In the genomic region with DNA sequence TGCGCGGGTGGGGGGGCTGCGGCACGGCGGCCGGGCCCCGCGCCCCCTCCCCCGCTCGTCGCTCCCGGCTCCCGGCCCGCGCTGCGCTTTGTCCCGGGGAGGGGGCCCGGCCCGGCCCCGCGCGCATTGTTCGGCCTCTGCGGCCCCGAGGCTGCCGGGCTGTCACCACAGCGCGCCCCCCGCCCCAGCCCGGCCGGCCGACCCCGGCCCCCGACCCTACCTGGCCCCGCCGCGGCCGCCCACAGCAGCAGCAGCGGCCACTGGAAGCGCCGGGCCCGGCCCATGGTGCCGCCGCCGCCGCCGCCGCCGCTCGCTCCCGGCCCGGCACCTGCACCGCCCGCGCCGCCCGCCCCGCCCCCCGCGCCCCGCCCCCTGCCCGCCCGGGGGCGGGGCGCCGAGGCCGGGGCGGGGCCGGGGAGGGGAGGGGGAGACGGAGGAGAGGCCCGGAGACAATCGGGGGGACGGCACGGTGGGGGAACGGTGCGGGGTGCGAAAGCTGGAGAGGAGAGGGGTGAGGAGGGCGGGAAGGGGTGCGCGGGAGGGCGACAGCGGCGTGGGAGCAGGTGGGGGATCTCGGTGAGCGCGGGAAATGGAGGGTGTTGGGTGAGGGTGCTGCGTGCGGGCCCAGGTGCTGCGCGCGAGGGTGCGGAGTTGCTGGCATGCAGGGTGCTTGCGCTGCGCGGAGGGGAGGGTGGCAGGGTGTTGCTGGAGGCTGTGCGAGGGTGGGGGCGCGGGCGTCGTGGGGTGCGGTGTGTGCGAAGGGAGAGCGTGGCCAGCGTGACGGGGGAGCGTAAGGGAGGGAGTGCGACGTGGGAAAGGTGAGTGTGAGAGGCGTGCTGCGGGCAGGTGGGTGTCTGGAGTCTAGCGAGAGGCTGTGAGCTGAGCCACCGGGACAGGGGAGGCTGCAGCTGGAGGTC, we compare ENCODE assay signal across 1 cellular context.
TF ChIP-seq lines count a peak whose summit lies in the region.

A gene with protein sequence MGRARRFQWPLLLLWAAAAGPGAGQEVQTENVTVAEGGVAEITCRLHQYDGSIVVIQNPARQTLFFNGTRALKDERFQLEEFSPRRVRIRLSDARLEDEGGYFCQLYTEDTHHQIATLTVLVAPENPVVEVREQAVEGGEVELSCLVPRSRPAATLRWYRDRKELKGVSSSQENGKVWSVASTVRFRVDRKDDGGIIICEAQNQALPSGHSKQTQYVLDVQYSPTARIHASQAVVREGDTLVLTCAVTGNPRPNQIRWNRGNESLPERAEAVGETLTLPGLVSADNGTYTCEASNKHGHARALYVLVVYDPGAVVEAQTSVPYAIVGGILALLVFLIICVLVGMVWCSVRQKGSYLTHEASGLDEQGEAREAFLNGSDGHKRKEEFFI (minus strand): TSS at position 344 of the 917 bp plus-strand sequence. CDS start 60 bp downstream, at position 284.

TF ChIP-seq in HepG2, 621 proteins besides CTCF, POLR2A, EP300 and RAD21 (continued from another document and continues in another):
- TF ChIP-seq, protein P1, sequence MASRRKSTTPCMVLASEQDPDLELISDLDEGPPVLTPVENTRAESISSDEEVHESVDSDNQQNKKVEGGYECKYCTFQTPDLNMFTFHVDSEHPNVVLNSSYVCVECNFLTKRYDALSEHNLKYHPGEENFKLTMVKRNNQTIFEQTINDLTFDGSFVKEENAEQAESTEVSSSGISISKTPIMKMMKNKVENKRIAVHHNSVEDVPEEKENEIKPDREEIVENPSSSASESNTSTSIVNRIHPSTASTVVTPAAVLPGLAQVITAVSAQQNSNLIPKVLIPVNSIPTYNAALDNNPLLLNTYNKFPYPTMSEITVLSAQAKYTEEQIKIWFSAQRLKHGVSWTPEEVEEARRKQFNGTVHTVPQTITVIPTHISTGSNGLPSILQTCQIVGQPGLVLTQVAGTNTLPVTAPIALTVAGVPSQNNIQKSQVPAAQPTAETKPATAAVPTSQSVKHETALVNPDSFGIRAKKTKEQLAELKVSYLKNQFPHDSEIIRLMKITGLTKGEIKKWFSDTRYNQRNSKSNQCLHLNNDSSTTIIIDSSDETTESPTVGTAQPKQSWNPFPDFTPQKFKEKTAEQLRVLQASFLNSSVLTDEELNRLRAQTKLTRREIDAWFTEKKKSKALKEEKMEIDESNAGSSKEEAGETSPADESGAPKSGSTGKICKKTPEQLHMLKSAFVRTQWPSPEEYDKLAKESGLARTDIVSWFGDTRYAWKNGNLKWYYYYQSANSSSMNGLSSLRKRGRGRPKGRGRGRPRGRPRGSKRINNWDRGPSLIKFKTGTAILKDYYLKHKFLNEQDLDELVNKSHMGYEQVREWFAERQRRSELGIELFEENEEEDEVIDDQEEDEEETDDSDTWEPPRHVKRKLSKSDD (CRISPR knock-in tag; IDR thresholded peaks at IDR 0.05; ENCODE audit: low read depth), result 0 out of 2 replicates have a peak, but pooled peaks have one; percentile 20
- TF ChIP-seq ZNF607 (CRISPR knock-in tag; IDR thresholded peaks at IDR 0.05; ENCODE audit: borderline replicate concordance), result 0 out of 2 replicates have a peak, but pooled peaks have one; percentile 15
- TF ChIP-seq JUNB (CRISPR knock-in tag; IDR thresholded peaks at IDR 0.05; ENCODE audit: borderline replicate concordance), result peak; percentile 45; the same call in 1 of the 2 replicates
- TF ChIP-seq SOX6 (IDR thresholded peaks at IDR 0.05), result no peak
- 0 out of 2 replicates have a peak, but pooled peaks have one; percentile 16 for TF ChIP-seq SOX6 (CRISPR knock-in tag; IDR thresholded peaks at IDR 0.05)
- TF ChIP-seq ATM (IDR thresholded peaks at IDR 0.05; ENCODE audit: borderline replicate concordance), result no peak
- TF ChIP-seq NFKB2 (CRISPR knock-in tag; IDR thresholded peaks at IDR 0.05; ENCODE audit: borderline replicate concordance), result peak; percentile 37; the same call in 1 of the 2 replicates
- no peak for TF ChIP-seq RFX5 (IDR thresholded peaks at IDR 0.05; ENCODE audit: low read depth, low read length)
- no peak for TF ChIP-seq SNAI1 (CRISPR knock-in tag; IDR thresholded peaks at IDR 0.05; ENCODE audit: borderline replicate concordance)
- peak; percentile 34 for TF ChIP-seq ZNF781 (CRISPR knock-in tag; IDR thresholded peaks at IDR 0.05; ENCODE audit: borderline replicate concordance, not compliant biosample characterization)
- TF ChIP-seq ZNF569 (CRISPR knock-in tag; IDR thresholded peaks at IDR 0.05; ENCODE audit: borderline replicate concordance), result no peak
- TF ChIP-seq ZNF589 (CRISPR knock-in tag; conservative IDR thresholded peaks at IDR 0.05), result 0 out of 2 replicates have a peak, but pooled peaks have one; percentile 34
- TF ChIP-seq ZNF34 (CRISPR knock-in tag; IDR thresholded peaks at IDR 0.05; ENCODE audit: borderline replicate concordance), result no peak
- 0 out of 2 replicates have a peak, but pooled peaks have one; percentile 15 for TF ChIP-seq HDAC2 (CRISPR knock-in tag; IDR thresholded peaks at IDR 0.05)
- peak; percentile 38; the same call in 1 of the 2 replicates for TF ChIP-seq POLR2AphosphoS5 (IDR thresholded peaks at IDR 0.05; ENCODE audit: low read depth, low read length)
- TF ChIP-seq MAZ (IDR thresholded peaks at IDR 0.05; ENCODE audit: borderline replicate concordance, low read depth, low read length), result no peak
- peak; percentile 36; the same call in 1 of the 2 replicates for TF ChIP-seq MAZ (CRISPR knock-in tag; IDR thresholded peaks at IDR 0.05; ENCODE audit: low read depth)
- TF ChIP-seq PITX1 (CRISPR knock-in tag; IDR thresholded peaks at IDR 0.05), result peak; percentile 51; the same call in 1 of the 2 replicates
- TF ChIP-seq CBFB (CRISPR knock-in tag; IDR thresholded peaks at IDR 0.05), result no peak
- 0 out of 2 replicates have a peak, but pooled peaks have one; percentile 34 for TF ChIP-seq ZNF431 (CRISPR knock-in tag; IDR thresholded peaks at IDR 0.05; ENCODE audit: borderline replicate concordance, low read depth)
- TF ChIP-seq, protein P2, sequence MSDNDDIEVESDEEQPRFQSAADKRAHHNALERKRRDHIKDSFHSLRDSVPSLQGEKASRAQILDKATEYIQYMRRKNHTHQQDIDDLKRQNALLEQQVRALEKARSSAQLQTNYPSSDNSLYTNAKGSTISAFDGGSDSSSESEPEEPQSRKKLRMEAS (IDR thresholded peaks at IDR 0.05), result peak; percentile 88
- TF ChIP-seq, protein P3, sequence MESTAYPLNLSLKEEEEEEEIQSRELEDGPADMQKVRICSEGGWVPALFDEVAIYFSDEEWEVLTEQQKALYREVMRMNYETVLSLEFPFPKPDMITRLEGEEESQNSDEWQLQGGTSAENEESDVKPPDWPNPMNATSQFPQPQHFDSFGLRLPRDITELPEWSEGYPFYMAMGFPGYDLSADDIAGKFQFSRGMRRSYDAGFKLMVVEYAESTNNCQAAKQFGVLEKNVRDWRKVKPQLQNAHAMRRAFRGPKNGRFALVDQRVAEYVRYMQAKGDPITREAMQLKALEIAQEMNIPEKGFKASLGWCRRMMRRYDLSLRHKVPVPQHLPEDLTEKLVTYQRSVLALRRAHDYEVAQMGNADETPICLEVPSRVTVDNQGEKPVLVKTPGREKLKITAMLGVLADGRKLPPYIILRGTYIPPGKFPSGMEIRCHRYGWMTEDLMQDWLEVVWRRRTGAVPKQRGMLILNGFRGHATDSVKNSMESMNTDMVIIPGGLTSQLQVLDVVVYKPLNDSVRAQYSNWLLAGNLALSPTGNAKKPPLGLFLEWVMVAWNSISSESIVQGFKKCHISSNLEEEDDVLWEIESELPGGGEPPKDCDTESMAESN (CRISPR knock-in tag; conservative IDR thresholded peaks at IDR 0.05), result peak; percentile 75; the same call in 1 of the 2 replicates
- TF ChIP-seq TBX3 (IDR thresholded peaks at IDR 0.05; ENCODE audit: borderline replicate concordance), result 0 out of 2 replicates have a peak, but pooled peaks have one; percentile 11
- TF ChIP-seq SRSF4 (IDR thresholded peaks at IDR 0.05; ENCODE audit: low read depth, low read length, poor library complexity, severe bottlenecking), result no peak
- TF ChIP-seq, protein P4, sequence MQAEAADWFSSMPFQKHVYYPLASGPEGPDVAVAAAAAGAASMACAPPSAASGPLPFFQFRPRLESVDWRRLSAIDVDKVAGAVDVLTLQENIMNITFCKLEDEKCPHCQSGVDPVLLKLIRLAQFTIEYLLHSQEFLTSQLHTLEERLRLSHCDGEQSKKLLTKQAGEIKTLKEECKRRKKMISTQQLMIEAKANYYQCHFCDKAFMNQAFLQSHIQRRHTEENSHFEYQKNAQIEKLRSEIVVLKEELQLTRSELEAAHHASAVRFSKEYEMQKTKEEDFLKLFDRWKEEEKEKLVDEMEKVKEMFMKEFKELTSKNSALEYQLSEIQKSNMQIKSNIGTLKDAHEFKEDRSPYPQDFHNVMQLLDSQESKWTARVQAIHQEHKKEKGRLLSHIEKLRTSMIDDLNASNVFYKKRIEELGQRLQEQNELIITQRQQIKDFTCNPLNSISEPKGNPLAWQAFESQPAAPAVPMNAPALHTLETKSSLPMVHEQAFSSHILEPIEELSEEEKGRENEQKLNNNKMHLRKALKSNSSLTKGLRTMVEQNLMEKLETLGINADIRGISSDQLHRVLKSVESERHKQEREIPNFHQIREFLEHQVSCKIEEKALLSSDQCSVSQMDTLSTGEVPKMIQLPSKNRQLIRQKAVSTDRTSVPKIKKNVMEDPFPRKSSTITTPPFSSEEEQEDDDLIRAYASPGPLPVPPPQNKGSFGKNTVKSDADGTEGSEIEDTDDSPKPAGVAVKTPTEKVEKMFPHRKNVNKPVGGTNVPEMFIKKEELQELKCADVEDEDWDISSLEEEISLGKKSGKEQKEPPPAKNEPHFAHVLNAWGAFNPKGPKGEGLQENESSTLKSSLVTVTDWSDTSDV (CRISPR knock-in tag; IDR thresholded peaks at IDR 0.05), result 0 out of 2 replicates have a peak, but pooled peaks have one; percentile 65
- TF ChIP-seq, protein P5, sequence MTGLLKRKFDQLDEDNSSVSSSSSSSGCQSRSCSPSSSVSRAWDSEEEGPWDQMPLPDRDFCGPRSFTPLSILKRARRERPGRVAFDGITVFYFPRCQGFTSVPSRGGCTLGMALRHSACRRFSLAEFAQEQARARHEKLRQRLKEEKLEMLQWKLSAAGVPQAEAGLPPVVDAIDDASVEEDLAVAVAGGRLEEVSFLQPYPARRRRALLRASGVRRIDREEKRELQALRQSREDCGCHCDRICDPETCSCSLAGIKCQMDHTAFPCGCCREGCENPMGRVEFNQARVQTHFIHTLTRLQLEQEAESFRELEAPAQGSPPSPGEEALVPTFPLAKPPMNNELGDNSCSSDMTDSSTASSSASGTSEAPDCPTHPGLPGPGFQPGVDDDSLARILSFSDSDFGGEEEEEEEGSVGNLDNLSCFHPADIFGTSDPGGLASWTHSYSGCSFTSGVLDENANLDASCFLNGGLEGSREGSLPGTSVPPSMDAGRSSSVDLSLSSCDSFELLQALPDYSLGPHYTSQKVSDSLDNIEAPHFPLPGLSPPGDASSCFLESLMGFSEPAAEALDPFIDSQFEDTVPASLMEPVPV (CRISPR knock-in tag; IDR thresholded peaks at IDR 0.05), result peak; percentile 77; the same call in 1 of the 2 replicates
- TF ChIP-seq ZNF253 (CRISPR knock-in tag; IDR thresholded peaks at IDR 0.05; ENCODE audit: borderline replicate concordance), result 0 out of 2 replicates have a peak, but pooled peaks have one; percentile 49
- peak; percentile 84 for TF ChIP-seq BORCS8-MEF2B (CRISPR knock-in tag; IDR thresholded peaks at IDR 0.05)
- TF ChIP-seq PHF8 (CRISPR knock-in tag; IDR thresholded peaks at IDR 0.05), result 0 out of 2 replicates have a peak, but pooled peaks have one; percentile 17
- no peak for TF ChIP-seq NCOA2 (CRISPR knock-in tag; IDR thresholded peaks at IDR 0.05)
- no peak for TF ChIP-seq ZNF644 (CRISPR knock-in tag; IDR thresholded peaks at IDR 0.05; ENCODE audit: low read depth)
- TF ChIP-seq ZNF768 (CRISPR knock-in tag; IDR thresholded peaks at IDR 0.05), result peak; percentile 40; the same call in 1 of the 2 replicates
- 0 out of 2 replicates have a peak, but pooled peaks have one; percentile 17 for TF ChIP-seq RXRB (CRISPR knock-in tag; IDR thresholded peaks at IDR 0.05; ENCODE audit: borderline replicate concordance)
- TF ChIP-seq ZFP41 (CRISPR knock-in tag; IDR thresholded peaks at IDR 0.05; ENCODE audit: borderline replicate concordance), result peak; percentile 80; the same call in 1 of the 2 replicates
- peak; percentile 80 for TF ChIP-seq KDM5B (CRISPR knock-in tag; IDR thresholded peaks at IDR 0.05; ENCODE audit: borderline replicate concordance)
- TF ChIP-seq, protein P6, sequence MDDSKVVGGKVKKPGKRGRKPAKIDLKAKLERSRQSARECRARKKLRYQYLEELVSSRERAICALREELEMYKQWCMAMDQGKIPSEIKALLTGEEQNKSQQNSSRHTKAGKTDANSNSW (CRISPR knock-in tag; IDR thresholded peaks at IDR 0.05; ENCODE audit: borderline replicate concordance), result peak; percentile 72; the same call in 1 of the 2 replicates
- TF ChIP-seq, protein P7, sequence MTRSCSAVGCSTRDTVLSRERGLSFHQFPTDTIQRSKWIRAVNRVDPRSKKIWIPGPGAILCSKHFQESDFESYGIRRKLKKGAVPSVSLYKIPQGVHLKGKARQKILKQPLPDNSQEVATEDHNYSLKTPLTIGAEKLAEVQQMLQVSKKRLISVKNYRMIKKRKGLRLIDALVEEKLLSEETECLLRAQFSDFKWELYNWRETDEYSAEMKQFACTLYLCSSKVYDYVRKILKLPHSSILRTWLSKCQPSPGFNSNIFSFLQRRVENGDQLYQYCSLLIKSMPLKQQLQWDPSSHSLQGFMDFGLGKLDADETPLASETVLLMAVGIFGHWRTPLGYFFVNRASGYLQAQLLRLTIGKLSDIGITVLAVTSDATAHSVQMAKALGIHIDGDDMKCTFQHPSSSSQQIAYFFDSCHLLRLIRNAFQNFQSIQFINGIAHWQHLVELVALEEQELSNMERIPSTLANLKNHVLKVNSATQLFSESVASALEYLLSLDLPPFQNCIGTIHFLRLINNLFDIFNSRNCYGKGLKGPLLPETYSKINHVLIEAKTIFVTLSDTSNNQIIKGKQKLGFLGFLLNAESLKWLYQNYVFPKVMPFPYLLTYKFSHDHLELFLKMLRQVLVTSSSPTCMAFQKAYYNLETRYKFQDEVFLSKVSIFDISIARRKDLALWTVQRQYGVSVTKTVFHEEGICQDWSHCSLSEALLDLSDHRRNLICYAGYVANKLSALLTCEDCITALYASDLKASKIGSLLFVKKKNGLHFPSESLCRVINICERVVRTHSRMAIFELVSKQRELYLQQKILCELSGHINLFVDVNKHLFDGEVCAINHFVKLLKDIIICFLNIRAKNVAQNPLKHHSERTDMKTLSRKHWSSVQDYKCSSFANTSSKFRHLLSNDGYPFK (CRISPR knock-in tag; IDR thresholded peaks at IDR 0.05; ENCODE audit: borderline replicate concordance), result no peak; the same call in 1 of the 2 replicates
- TF ChIP-seq, protein P8, sequence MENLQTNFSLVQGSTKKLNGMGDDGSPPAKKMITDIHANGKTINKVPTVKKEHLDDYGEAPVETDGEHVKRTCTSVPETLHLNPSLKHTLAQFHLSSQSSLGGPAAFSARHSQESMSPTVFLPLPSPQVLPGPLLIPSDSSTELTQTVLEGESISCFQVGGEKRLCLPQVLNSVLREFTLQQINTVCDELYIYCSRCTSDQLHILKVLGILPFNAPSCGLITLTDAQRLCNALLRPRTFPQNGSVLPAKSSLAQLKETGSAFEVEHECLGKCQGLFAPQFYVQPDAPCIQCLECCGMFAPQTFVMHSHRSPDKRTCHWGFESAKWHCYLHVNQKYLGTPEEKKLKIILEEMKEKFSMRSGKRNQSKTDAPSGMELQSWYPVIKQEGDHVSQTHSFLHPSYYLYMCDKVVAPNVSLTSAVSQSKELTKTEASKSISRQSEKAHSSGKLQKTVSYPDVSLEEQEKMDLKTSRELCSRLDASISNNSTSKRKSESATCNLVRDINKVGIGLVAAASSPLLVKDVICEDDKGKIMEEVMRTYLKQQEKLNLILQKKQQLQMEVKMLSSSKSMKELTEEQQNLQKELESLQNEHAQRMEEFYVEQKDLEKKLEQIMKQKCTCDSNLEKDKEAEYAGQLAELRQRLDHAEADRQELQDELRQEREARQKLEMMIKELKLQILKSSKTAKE (CRISPR knock-in tag; IDR thresholded peaks at IDR 0.05; ENCODE audit: borderline replicate concordance), result 0 out of 2 replicates have a peak, but pooled peaks have one; percentile 51
- TF ChIP-seq MTA1 (CRISPR knock-in tag; IDR thresholded peaks at IDR 0.05; ENCODE audit: borderline replicate concordance), result 0 out of 2 replicates have a peak, but pooled peaks have one; percentile 27
- 0 out of 2 replicates have a peak, but pooled peaks have one; percentile 54 for TF ChIP-seq ZNF713 (CRISPR knock-in tag; IDR thresholded peaks at IDR 0.05)
